In the genomic region with DNA sequence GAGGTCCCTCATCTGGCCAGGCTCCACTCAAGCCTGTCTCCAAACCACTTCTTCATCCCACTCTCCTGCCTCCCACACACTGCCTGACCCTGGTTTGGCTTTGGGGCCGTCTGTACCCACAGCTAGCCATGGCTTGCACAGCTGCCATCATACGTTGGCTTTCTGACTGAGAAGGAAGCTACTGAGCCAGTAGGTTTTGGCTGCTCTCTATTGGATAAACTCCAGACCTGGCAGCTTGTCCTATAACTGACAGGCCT, we compare ENCODE assay signal across 16 cellular contexts. TPM values are rescaled to one million over a fixed set of nuclear protein-coding genes. Genes with fewer than 3 reads are reported as not detected.
DNase-seq lines count a peak whose midpoint lies in the region; ATAC-seq and TF ChIP-seq lines count a peak whose summit lies in the region.
"Had no signal": no experiment of that assay in that cellular context is flagged by ENCODE, and none has a peak within 500 bp of the region (broad histone marks: within the 10 kb centered on the region; RNA-seq: fewer than 3 reads in every experiment).

No MANE protein-coding gene starts in this region.

- intact Hi-C loops in dorsolateral prefrontal cortex (cut with DNase I) (loop anchor here in 1 of 2 donors (2.0 to 10.0 kb wide), 2 partner anchors 60 to 152 kb away; no protein-coding TSS in a partner anchor), stomach (cut with DNase I; ENCODE audit: low total_unique reads) (no loop called here)

- no peak overlapping the region for H3K4me3 ChIP-seq in NT2/D1 (ENCODE audit: insufficient read length, low read depth)
- no peak overlapping the region for H3K4me3 ChIP-seq in dorsolateral prefrontal cortex
- no peak overlapping the region for H3K4me3 ChIP-seq in stomach
- H3K4me3 ChIP-seq: SJCRH30 had no signal

- no peak for ATAC-seq in stimulated activated memory B cell treated with anti-CD40 and anti-IgM and Interleukin-4, amounts not matched to agents 10 μg/mL and 1 μg/mL and 100 μg/mL, for 72 hours
- ATAC-seq: sciatic nerve had no signal

- no peak for DNase-seq in activated naive CD4-positive, alpha-beta T cell treated with anti-CD3 and anti-CD28 coated beads, Interleukin-2, amount 50 U/mL, for 16 hours
- DNase-seq in NT2/D1 (ENCODE audit: low read depth, low spot score) (no peak), dorsolateral prefrontal cortex (no peak), stomach (no peak), nephron progenitor cell (no peak), NCI-H510A treated with DMSO at 0.1 percent for 48 hours (lab: John Stamatoyannopoulos, UW) (no peak)
- DNase-seq: foreskin keratinocyte; mesenchymal stem cell; NCI-H2171 treated with DMSO at 0.1 percent for 48 hours; SJCRH30; stimulated activated CD4-positive, alpha-beta T cell treated with anti-CD3 and anti-CD28 coated beads, Interleukin-4, amount 100 ng/mL, for 24 hours had no signal

- no peak for TF ChIP-seq POLR2A in stomach (IDR thresholded peaks at IDR 0.05)

- H3K9ac ChIP-seq in NT2/D1 (ENCODE audit: insufficient read length, low read depth) = peak overlapping the region; percentile 61

- H3K36me3 ChIP-seq in NT2/D1 (ENCODE audit: insufficient read depth, insufficient read length, low read length) = peaks cover 52% of the 10 kb centered on the region
- peaks cover 34 to 46% (median 44%) of the 10 kb centered on the region in 4 donors for H3K36me3 ChIP-seq in stomach

- no peak for TF ChIP-seq CTCF in dorsolateral prefrontal cortex (IDR thresholded peaks at IDR 0.05 in 54 of 56, conservative IDR thresholded peaks at IDR 0.05 in 2 of 56; ENCODE audit: low read depth in 1 of 56, partially characterized antibody in 56 of 56)
- no peak for TF ChIP-seq CTCF in stomach (IDR thresholded peaks at IDR 0.05)
- TF ChIP-seq CTCF in nephron progenitor cell (IDR thresholded peaks at IDR 0.05) = no peak

- H3K27me3 Mint-ChIP-seq in activated naive CD4-positive, alpha-beta T cell treated with anti-CD3 and anti-CD28 coated beads, Interleukin-2, amount 50 U/mL, for 24 hours = no peaks in the 10 kb centered on the region
- H3K27me3 Mint-ChIP-seq in stimulated activated memory B cell treated with anti-CD40 and anti-IgM and Interleukin-4, amounts not matched to agents 10 μg/mL and 1 μg/mL and 100 μg/mL, for 72 hours = no peaks in the 10 kb centered on the region
- peaks cover 2% of the 10 kb centered on the region for H3K27me3 Mint-ChIP-seq in nephron progenitor cell (ENCODE audit: low read depth, poor library complexity)
- H3K27me3 Mint-ChIP-seq: activated naive CD8-positive, alpha-beta T cell had no signal

- H3K9me3 ChIP-seq in NT2/D1 (ENCODE audit: insufficient read depth, low read length) (no peaks in the 10 kb centered on the region), stomach (no peaks in the 10 kb centered on the region)
- H3K9me3 ChIP-seq: SJCRH30 had no signal

- TF ChIP-seq EP300 in stomach (IDR thresholded peaks at IDR 0.05) = no peak

- H3K4me3 Mint-ChIP-seq in activated naive CD4-positive, alpha-beta T cell treated with anti-CD3 and anti-CD28 coated beads, Interleukin-2, amount 50 U/mL, for 24 hours = no peak overlapping the region
- no peak overlapping the region for H3K4me3 Mint-ChIP-seq in stimulated activated memory B cell treated with anti-CD40 and anti-IgM and Interleukin-4, amounts not matched to agents 10 μg/mL and 1 μg/mL and 100 μg/mL, for 72 hours
- H3K4me3 Mint-ChIP-seq in nephron progenitor cell = no peak overlapping the region
- H3K4me3 Mint-ChIP-seq: activated naive CD8-positive, alpha-beta T cell had no signal

- H3K4me1 Mint-ChIP-seq in activated naive CD4-positive, alpha-beta T cell treated with anti-CD3 and anti-CD28 coated beads, Interleukin-2, amount 50 U/mL, for 24 hours = peaks cover 27% of the 10 kb centered on the region
- H3K4me1 Mint-ChIP-seq in stimulated activated memory B cell treated with anti-CD40 and anti-IgM and Interleukin-4, amounts not matched to agents 10 μg/mL and 1 μg/mL and 100 μg/mL, for 72 hours = peaks cover 50% of the 10 kb centered on the region
- H3K4me1 Mint-ChIP-seq in nephron progenitor cell = peaks cover 36% of the 10 kb centered on the region

- H3K9me3 Mint-ChIP-seq in activated naive CD4-positive, alpha-beta T cell treated with anti-CD3 and anti-CD28 coated beads, Interleukin-2, amount 50 U/mL, for 24 hours = no peaks in the 10 kb centered on the region
- no peaks in the 10 kb centered on the region for H3K9me3 Mint-ChIP-seq in stimulated activated memory B cell treated with anti-CD40 and anti-IgM and Interleukin-4, amounts not matched to agents 10 μg/mL and 1 μg/mL and 100 μg/mL, for 72 hours
- H3K9me3 Mint-ChIP-seq in nephron progenitor cell = no peaks in the 10 kb centered on the region

- WGBS in stomach, 5 donors = 25 to 56% (median 49%) methylated on average over 2 of the region's 2 CpGs

- H3K36me3 Mint-ChIP-seq in activated naive CD4-positive, alpha-beta T cell treated with anti-CD3 and anti-CD28 coated beads, Interleukin-2, amount 50 U/mL, for 24 hours = peaks cover 8% of the 10 kb centered on the region
- H3K36me3 Mint-ChIP-seq in stimulated activated memory B cell treated with anti-CD40 and anti-IgM and Interleukin-4, amounts not matched to agents 10 μg/mL and 1 μg/mL and 100 μg/mL, for 72 hours = peaks cover 24% of the 10 kb centered on the region
- peaks cover 23% of the 10 kb centered on the region for H3K36me3 Mint-ChIP-seq in nephron progenitor cell (ENCODE audit: low read depth)

- H3K27me3 ChIP-seq in NT2/D1 (ENCODE audit: insufficient read depth, insufficient read length) = peaks cover 9% of the 10 kb centered on the region
- no peaks in the 10 kb centered on the region for H3K27me3 ChIP-seq in dorsolateral prefrontal cortex
- no peaks in the 10 kb centered on the region for H3K27me3 ChIP-seq in stomach
- H3K27me3 ChIP-seq: foreskin keratinocyte, SJCRH30 had no signal

- H3K27ac ChIP-seq in dorsolateral prefrontal cortex = peak overlapping the region in 43 of 59 donors; percentile 3 to 79 (median 54)
- peak overlapping the region in 1 of 5 donors; percentile 16 for H3K27ac ChIP-seq in stomach
- H3K27ac ChIP-seq: foreskin keratinocyte, SJCRH30, WERI-Rb-1 had no signal

- H3K4me1 ChIP-seq in NT2/D1 (ENCODE audit: insufficient read depth, insufficient read length) (peaks cover 17% of the 10 kb centered on the region), stomach (peaks cover 19 to 66% (median 32%) of the 10 kb centered on the region in 4 donors)

- H3K27ac Mint-ChIP-seq in activated naive CD4-positive, alpha-beta T cell treated with anti-CD3 and anti-CD28 coated beads, Interleukin-2, amount 50 U/mL, for 24 hours = peak overlapping the region; percentile 79
- peak overlapping the region; percentile 31 for H3K27ac Mint-ChIP-seq in stimulated activated memory B cell treated with anti-CD40 and anti-IgM and Interleukin-4, amounts not matched to agents 10 μg/mL and 1 μg/mL and 100 μg/mL, for 72 hours
- no peak overlapping the region for H3K27ac Mint-ChIP-seq in nephron progenitor cell
- H3K27ac Mint-ChIP-seq: activated naive CD8-positive, alpha-beta T cell had no signal

RNA-seq across cellular contexts. Expression of a gene that starts 4.0 kb away (rescaled TPM):
- 10 to 100 TPM in 111 of 120 experiments, 1 to 10 TPM in 9; 7.9 to 31.1 (median 15.6) TPM for total RNA-seq in dorsolateral prefrontal cortex
- 10 to 100 TPM in 2 of 5 donors, 1 to 10 TPM in 3; 3.5 to 12.5 (median 7.7) TPM for total RNA-seq in stomach
- 10 to 100 TPM; 12.2 to 14.7 (median 12.9) TPM for polyA plus RNA-seq in stomach

RNA-seq across cellular contexts. Expression of a gene that starts 5.4 kb away (rescaled TPM):
- total RNA-seq in dorsolateral prefrontal cortex (10 to 100 TPM; 33.7 to 71.4 (median 51.1) TPM), stomach (100 to 1,000 TPM in 1 of 5 donors, 10 to 100 TPM in 3, 1 to 10 TPM in 1; 6.7 to 136 (median 37.9) TPM)
- polyA plus RNA-seq in stomach = 10 to 100 TPM; 53.3 to 69.4 (median 69.0) TPM

RNA-seq across cellular contexts. Expression of a gene that starts 5.7 kb away (rescaled TPM):
- total RNA-seq in dorsolateral prefrontal cortex (10 to 100 TPM; 41.9 to 89.7 (median 60.2) TPM), stomach (10 to 100 TPM in 4 of 5 donors, 1 to 10 TPM in 1; 9.5 to 94.5 (median 58.5) TPM)
- 10 to 100 TPM; 10.2 to 18.3 (median 11.8) TPM for polyA plus RNA-seq in stomach

RNA-seq across cellular contexts. Expression of a gene that starts 22.2 kb away (rescaled TPM):
- total RNA-seq in dorsolateral prefrontal cortex (10 to 100 TPM in 116 of 120 experiments, 1 to 10 TPM in 4; 8.5 to 25.5 (median 15.6) TPM), stomach (10 to 100 TPM in 2 of 5 donors, 1 to 10 TPM in 3; 2.3 to 40.6 (median 6.4) TPM)
- 10 to 100 TPM in 2 of 3 donors, 1 to 10 TPM in 1; 8.1 to 16.5 (median 11.7) TPM for polyA plus RNA-seq in stomach
